Comparison of ENCODE assay signal across 15 cellular contexts in genomic region chr2:111160758-111161157, GRCh38. TPM values are rescaled to one million over a fixed set of nuclear protein-coding genes. Genes with fewer than 3 reads are reported as not detected.
DNase-seq lines count a peak whose midpoint lies in the region; ATAC-seq and TF ChIP-seq lines count a peak whose summit lies in the region.
"Had no signal": no experiment of that assay in that cellular context is flagged by ENCODE, and none has a peak within 500 bp of the region (broad histone marks: within the 10 kb centered on the region; RNA-seq: fewer than 3 reads in every experiment).

No MANE protein-coding gene starts in this region.

- H3K27me3 Mint-ChIP-seq in CD8-positive, alpha-beta T cell (ENCODE audit: low read depth): no peaks in the 10 kb centered on the region

- DNase-seq in NCI-H82 (lab: John Stamatoyannopoulos, UW) (peak; percentile 13), NCI-H82 treated with DMSO at 0.1 percent for 48 hours (lab: John Stamatoyannopoulos, UW; ENCODE audit: unreplicated experiment) (no peak), adipocyte (ENCODE audit: low read depth) (peak; percentile 91), caudate nucleus (lab: John Stamatoyannopoulos, UW) (no peak), cerebellar nuclear complex (lab: John Stamatoyannopoulos, UW) (no peak)
- DNase-seq in CD8-positive, alpha-beta T cell: no peak
- DNase-seq in activated effector memory CD4-positive, alpha-beta T cell treated with anti-CD3 and anti-CD28 coated beads, Interleukin-2, amount 50 U/mL, for 16 hours: no peak
- DNase-seq: activated effector memory CD4-positive, alpha-beta T cell treated with Interleukin-2 at 50 U/mL for 16 hours; GF-D8; KG1; SHP77 treated with DMSO at 0.1 percent for 48 hours; stimulated activated CD8-positive, alpha-beta memory T cell treated with anti-CD3 and anti-CD28 coated beads, Interleukin-4, amount 100 ng/mL, for 48 hours had no signal

- POLR2A ChIA-PET in CD8-positive, alpha-beta T cell (lab: Charles Lee): no interaction called here

- no peak for TF ChIP-seq POLR2A in gastroesophageal sphincter (IDR thresholded peaks at IDR 0.05)

- H3K27me3 ChIP-seq in adipocyte (replicated peaks; ENCODE audit: control insufficient read depth, insufficient read depth, low read length): no peaks in the 10 kb centered on the region
- H3K27me3 ChIP-seq in gastroesophageal sphincter: no peaks in the 10 kb centered on the region
- no peaks in the 10 kb centered on the region for H3K27me3 ChIP-seq in CD8-positive, alpha-beta T cell (ENCODE audit: insufficient read depth, low read length)

- peaks cover 20% of the 10 kb centered on the region for H3K4me1 ChIP-seq in adipocyte (ENCODE audit: control insufficient read depth, insufficient read depth, low read length)
- H3K4me1 ChIP-seq in gastroesophageal sphincter: peaks cover 0 to 65% (median 4%) of the 10 kb centered on the region in 3 donors
- H3K4me1 ChIP-seq in CD8-positive, alpha-beta T cell (ENCODE audit: insufficient read depth, low read length): peaks cover 35% of the 10 kb centered on the region

- H3K36me3 ChIP-seq in adipocyte (ENCODE audit: control insufficient read depth, insufficient read depth, low read length, severe bottlenecking) (peaks cover 3% of the 10 kb centered on the region), gastroesophageal sphincter (peaks cover 0 to 24% of the 10 kb centered on the region in 2 donors)
- H3K36me3 ChIP-seq in CD8-positive, alpha-beta T cell (ENCODE audit: insufficient read depth, low read length): peaks cover 5% of the 10 kb centered on the region

- 70% methylated on average over 3 of the region's 3 CpGs; no CpG with 5 or more reads in 1 of the 2 donors for WGBS in gastroesophageal sphincter (ENCODE audit: low coverage in 1 of 2), 2 donors

- ATAC-seq in gastroesophageal sphincter: peak; percentile 22
- no peak for ATAC-seq in CD8-positive, alpha-beta T cell

- H3K9me3 ChIP-seq in adipocyte (ENCODE audit: control insufficient read depth, low read length) (no peaks in the 10 kb centered on the region), gastroesophageal sphincter (no peaks in the 10 kb centered on the region)
- no peaks in the 10 kb centered on the region for H3K9me3 ChIP-seq in CD8-positive, alpha-beta T cell (ENCODE audit: low read length)

- H3K36me3 Mint-ChIP-seq in CD8-positive, alpha-beta T cell: peaks cover 50% of the 10 kb centered on the region

- no peak overlapping the region for H3K4me3 Mint-ChIP-seq in CD8-positive, alpha-beta T cell

- no peak for TF ChIP-seq EP300 in gastroesophageal sphincter (IDR thresholded peaks at IDR 0.05)

- intact Hi-C loops in CD8-positive, alpha-beta T cell (cut with DNase I, micrococcal nuclease): no loop called here

- no peak overlapping the region for H3K27ac Mint-ChIP-seq in CD8-positive, alpha-beta T cell

- H3K27ac ChIP-seq in gastroesophageal sphincter: no peak overlapping the region
- no peak overlapping the region for H3K27ac ChIP-seq in CD8-positive, alpha-beta T cell (ENCODE audit: low read depth, low read length)
- H3K27ac ChIP-seq in caudate nucleus (ENCODE audit: low read depth, low read length): no peak overlapping the region
- H3K27ac ChIP-seq: 22Rv1, coronary artery had no signal

- CTCF ChIA-PET in CD8-positive, alpha-beta T cell (lab: Charles Lee): no interaction called here

- peaks cover 48% of the 10 kb centered on the region for H3K4me1 Mint-ChIP-seq in CD8-positive, alpha-beta T cell (ENCODE audit: low read depth)

- H3K4me3 ChIP-seq in adipocyte (ENCODE audit: low read length) (no peak overlapping the region), gastroesophageal sphincter (no peak overlapping the region)
- H3K4me3 ChIP-seq in CD8-positive, alpha-beta T cell (ENCODE audit: low read depth, low read length): no peak overlapping the region
- H3K4me3 ChIP-seq: coronary artery had no signal

- no peak for TF ChIP-seq CTCF in gastroesophageal sphincter (IDR thresholded peaks at IDR 0.05)
- TF ChIP-seq CTCF in CD8-positive, alpha-beta T cell (IDR thresholded peaks at IDR 0.05): no peak

- H3K9me3 Mint-ChIP-seq in CD8-positive, alpha-beta T cell: no peaks in the 10 kb centered on the region

- H3K9ac ChIP-seq in adipocyte (ENCODE audit: low read length): no peak overlapping the region

RNA-seq across cellular contexts. Expression of gene BCL2L11, which starts 40.0 kb away (rescaled TPM):
- total RNA-seq in gastroesophageal sphincter: 100 to 1,000 TPM in 1 of 4 donors, 10 to 100 TPM in 2, 1 to 10 TPM in 1; 8.5 to 120 (median 41.7) TPM
- 10 to 100 TPM; 38.7 to 40.1 TPM for total RNA-seq in CD8-positive, alpha-beta T cell

Comparison
In these comparisons a context has a peak if more than half of its experiments do, and no peak if none do; other contexts are left out.
1. DNase-seq: peak in NCI-H82 (single experiment) and adipocyte (single experiment); none in NCI-H82 treated with DMSO at 0.1 percent for 48 hours (single experiment), CD8-positive, alpha-beta T cell (0 of 7), caudate nucleus (0 of 61), cerebellar nuclear complex (0 of 2) and activated effector memory CD4-positive, alpha-beta T cell treated with anti-CD3 and anti-CD28 coated beads, Interleukin-2, amount 50 U/mL, for 16 hours (single experiment).